ENCODE assay signal across 9 cellular contexts in the genomic region with DNA sequence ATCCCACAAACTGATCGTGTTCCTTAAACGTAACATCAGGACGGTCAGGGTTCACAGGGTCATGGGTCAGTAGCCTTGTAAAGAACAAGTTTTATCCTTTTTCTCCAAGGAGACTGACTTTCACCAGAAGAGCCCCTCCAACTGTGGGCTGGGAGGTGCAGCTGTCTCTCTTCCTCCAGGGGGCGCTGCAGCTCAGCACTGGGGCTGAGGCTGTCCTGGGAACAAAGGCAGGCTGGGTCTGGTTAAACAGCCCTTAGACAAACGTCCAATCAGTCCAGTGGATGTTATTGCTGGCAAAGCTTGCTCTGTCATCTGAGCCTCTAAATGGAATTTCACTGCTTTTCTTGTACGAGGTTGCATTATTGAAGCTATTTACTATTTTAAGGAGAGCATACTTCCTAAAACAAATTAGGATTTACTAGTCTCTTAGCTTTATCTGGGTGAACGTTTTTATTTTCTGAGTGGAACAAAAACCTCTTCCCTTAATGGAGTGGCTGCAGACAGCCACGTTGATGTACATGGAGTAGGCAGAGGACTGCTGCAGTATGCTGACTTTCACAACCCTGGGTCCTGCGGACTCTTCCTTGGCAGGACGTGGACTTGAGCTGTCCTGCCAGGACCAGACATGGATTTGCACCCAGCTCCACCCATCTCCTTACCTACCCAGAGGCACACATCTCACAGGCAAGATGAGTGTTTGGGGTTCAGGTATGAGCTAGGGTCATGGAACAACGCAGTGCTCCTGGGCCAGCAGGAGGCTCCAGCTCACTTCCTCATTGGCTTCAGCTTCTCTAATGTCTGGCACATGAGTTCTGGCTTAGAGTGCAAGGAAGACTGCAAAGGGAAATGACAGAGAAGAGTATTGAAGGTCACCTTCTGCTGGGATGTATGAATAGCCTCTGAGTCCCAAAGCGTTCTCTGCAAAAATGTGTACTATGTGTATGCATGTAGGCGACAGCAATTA. TPM values are rescaled to one million over a fixed set of nuclear protein-coding genes. Genes with fewer than 3 reads are reported as not detected.
A peak's percentile ranks its signal among the peaks of the same experiment; 100 is the strongest.
DNase-seq lines count a peak whose midpoint lies in the region; ATAC-seq and TF ChIP-seq lines count a peak whose summit lies in the region.
"Had no signal": no experiment of that assay in that cellular context is flagged by ENCODE, and none has a peak within 500 bp of the region (broad histone marks: within the 10 kb centered on the region; RNA-seq: fewer than 3 reads in every experiment).

No MANE protein-coding gene starts in this region.

- H3K36me3 ChIP-seq in NT2/D1 (ENCODE audit: insufficient read depth, insufficient read length, low read length) (peaks cover 89% of the 10 kb centered on the region), esophagus muscularis mucosa (peaks cover 33 to 93% (median 85%) of the 10 kb centered on the region in 4 donors)

- H3K36me3 Mint-ChIP-seq in natural killer cell treated with Interleukin-12 subunit alpha and Interleukin-12 subunit beta and Interleukin-15 and Interleukin-18, amount 100 ng/mL, for 72 hours = peaks cover 47% of the 10 kb centered on the region

- H3K27ac ChIP-seq in esophagus muscularis mucosa (replicated peaks in 1 of 4) = peak overlapping the region; percentile 50 to 71 (median 67)

- no peaks in the 10 kb centered on the region for H3K27me3 ChIP-seq in NT2/D1 (ENCODE audit: insufficient read depth, insufficient read length)
- no peaks in the 10 kb centered on the region for H3K27me3 ChIP-seq in esophagus muscularis mucosa

- H3K27ac Mint-ChIP-seq in natural killer cell treated with Interleukin-12 subunit alpha and Interleukin-12 subunit beta and Interleukin-15 and Interleukin-18, amount 100 ng/mL, for 72 hours = no peak overlapping the region

- H3K9ac ChIP-seq in NT2/D1 (ENCODE audit: insufficient read length, low read depth) = no peak overlapping the region

- 48% methylated on average over 12 of the region's 13 CpGs for WGBS in esophagus muscularis mucosa

- H3K4me1 ChIP-seq in NT2/D1 (ENCODE audit: insufficient read depth, insufficient read length) (peaks cover 13% of the 10 kb centered on the region), esophagus muscularis mucosa (peaks cover 16 to 33% (median 30%) of the 10 kb centered on the region in 4 donors)

- H3K4me3 Mint-ChIP-seq in natural killer cell treated with Interleukin-12 subunit alpha and Interleukin-12 subunit beta and Interleukin-15 and Interleukin-18, amount 100 ng/mL, for 72 hours = no peak overlapping the region

- H3K27me3 Mint-ChIP-seq in natural killer cell treated with Interleukin-12 subunit alpha and Interleukin-12 subunit beta and Interleukin-15 and Interleukin-18, amount 100 ng/mL, for 72 hours = no peaks in the 10 kb centered on the region

- H3K4me3 ChIP-seq in NT2/D1 (ENCODE audit: insufficient read length, low read depth) = no peak overlapping the region
- H3K4me3 ChIP-seq in esophagus muscularis mucosa = no peak overlapping the region

- TF ChIP-seq EP300 in esophagus muscularis mucosa (IDR thresholded peaks at IDR 0.05) = no peak

- no peaks in the 10 kb centered on the region for H3K9me3 Mint-ChIP-seq in natural killer cell treated with Interleukin-12 subunit alpha and Interleukin-12 subunit beta and Interleukin-15 and Interleukin-18, amount 100 ng/mL, for 72 hours

- intact Hi-C loops in esophagus muscularis mucosa (cut with DNase I) = loop anchor here (2.0 to 5.0 kb wide), 3 partner anchors 66 to 343 kb away; no protein-coding TSS in a partner anchor

- POLR2A ChIA-PET in HEK293T (lab: Yijun Ruan, JAX) = interaction anchor here (0.6 to 1.5 kb wide), 5 partner anchors 12 to 166 kb away, joined by 3 to 7 read pairs (median 3); no protein-coding TSS in a partner anchor

- TF ChIP-seq POLR2A in esophagus muscularis mucosa (IDR thresholded peaks at IDR 0.05; ENCODE audit: low read depth) = no peak

- peak; percentile 94 to 95 (median 95) for TF ChIP-seq CTCF in esophagus muscularis mucosa (IDR thresholded peaks at IDR 0.05)

- peak; percentile 73 to 76 for ATAC-seq in natural killer cell treated with Interleukin-12 subunit alpha and Interleukin-12 subunit beta and Interleukin-15 and Interleukin-18, amount 100 ng/mL, for 72 hours
- ATAC-seq in stimulated activated naive CD8-positive, alpha-beta T cell treated with anti-CD3 and anti-CD28 coated beads, Interleukin-15, Interleukin-2, amounts not matched to agents 100 U/mL and 50 U/mL, for 24 hours = peak; percentile 85
- ATAC-seq in GM18502 (IDR thresholded peaks at IDR 0.05; ENCODE audit: poor library complexity, unreplicated experiment) = no peak

- DNase-seq in AML-193 (lab: John Stamatoyannopoulos, UW) = peak; percentile 45 to 47
- peak; percentile 79 for DNase-seq in HEK293T (ENCODE audit: extremely low spot score)
- DNase-seq in NT2/D1 (ENCODE audit: low read depth, low spot score) = peak; percentile 66
- peak; percentile 62 for DNase-seq in activated T-cell treated with anti-CD3 and anti-CD28 coated beads for 48 hours (ENCODE audit: low read depth)
- DNase-seq in esophagus muscularis mucosa (ENCODE audit: extremely low spot score) = no peak
- no peak for DNase-seq in natural killer cell treated with Interleukin-12 subunit alpha and Interleukin-12 subunit beta and Interleukin-15 and Interleukin-18, amount 100 ng/mL, for 72 hours (ENCODE audit: low spot score)
- peak; percentile 82 for DNase-seq in stimulated activated naive CD8-positive, alpha-beta T cell treated with anti-CD3 and anti-CD28 coated beads, Interleukin-15, Interleukin-2, amounts not matched to agents 100 U/mL and 50 U/mL, for 24 hours

- CTCF ChIA-PET in HEK293T (lab: Yijun Ruan, JAX) = interaction anchor here (0.7 to 1.7 kb wide), 12 partner anchors 14 to 253 kb away, joined by 3 to 9 read pairs (median 4); no protein-coding TSS in a partner anchor

- peaks cover 18 to 20% of the 10 kb centered on the region in 2 donors for H3K4me1 Mint-ChIP-seq in natural killer cell treated with Interleukin-12 subunit alpha and Interleukin-12 subunit beta and Interleukin-15 and Interleukin-18, amount 100 ng/mL, for 72 hours (ENCODE audit: low read depth in 2 of 2)

- no peaks in the 10 kb centered on the region for H3K9me3 ChIP-seq in NT2/D1 (ENCODE audit: insufficient read depth, low read length)
- H3K9me3 ChIP-seq in esophagus muscularis mucosa = no peaks in the 10 kb centered on the region

TF ChIP-seq in HEK293T, 16 proteins besides CTCF, POLR2A, EP300 and RAD21:
- TF ChIP-seq CTBP1 (IDR thresholded peaks at IDR 0.05; ENCODE audit: borderline replicate concordance) = no peak
- no peak for TF ChIP-seq TARDBP (IDR thresholded peaks at IDR 0.05)
- TF ChIP-seq FOXK2 (IDR thresholded peaks at IDR 0.05) = no peak
- no peak for TF ChIP-seq ELF4 (IDR thresholded peaks at IDR 0.05)
- TF ChIP-seq SP1 (IDR thresholded peaks at IDR 0.05) = no peak
- no peak for TF ChIP-seq FOXM1 (IDR thresholded peaks at IDR 0.05; ENCODE audit: borderline replicate concordance)
- TF ChIP-seq HDGF (IDR thresholded peaks at IDR 0.05; ENCODE audit: borderline replicate concordance) = no peak
- TF ChIP-seq, protein P1, sequence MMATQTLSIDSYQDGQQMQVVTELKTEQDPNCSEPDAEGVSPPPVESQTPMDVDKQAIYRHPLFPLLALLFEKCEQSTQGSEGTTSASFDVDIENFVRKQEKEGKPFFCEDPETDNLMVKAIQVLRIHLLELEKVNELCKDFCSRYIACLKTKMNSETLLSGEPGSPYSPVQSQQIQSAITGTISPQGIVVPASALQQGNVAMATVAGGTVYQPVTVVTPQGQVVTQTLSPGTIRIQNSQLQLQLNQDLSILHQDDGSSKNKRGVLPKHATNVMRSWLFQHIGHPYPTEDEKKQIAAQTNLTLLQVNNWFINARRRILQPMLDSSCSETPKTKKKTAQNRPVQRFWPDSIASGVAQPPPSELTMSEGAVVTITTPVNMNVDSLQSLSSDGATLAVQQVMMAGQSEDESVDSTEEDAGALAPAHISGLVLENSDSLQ (IDR thresholded peaks at IDR 0.05) = no peak
- TF ChIP-seq ARNT (IDR thresholded peaks at IDR 0.05) = no peak

RNA-seq across cellular contexts. Expression of a gene that starts 7.8 kb away (rescaled TPM):
- 10 to 100 TPM; 12.7 to 21.6 (median 19.7) TPM for total RNA-seq in esophagus muscularis mucosa
- total RNA-seq in natural killer cell treated with Interleukin-12 subunit alpha and Interleukin-12 subunit beta and Interleukin-15 and Interleukin-18, amount 100 ng/mL, for 72 hours = 100 to 1,000 TPM in 1 of 2 donors, 10 to 100 TPM in 1; 58.8 to 103 TPM

RNA-seq across cellular contexts. Expression of a gene that starts 36.9 kb away (rescaled TPM):
- total RNA-seq in esophagus muscularis mucosa = not detected
- total RNA-seq in natural killer cell treated with Interleukin-12 subunit alpha and Interleukin-12 subunit beta and Interleukin-15 and Interleukin-18, amount 100 ng/mL, for 72 hours = under 1 TPM in 1 of 2 donors, not detected in 1; 0.39 TPM
- total RNA-seq: subcutaneous adipose tissue had no signal

Comparison
In these comparisons a context has a peak if more than half of its experiments do, and no peak if none do; other contexts are left out.
1. DNase-seq: peak in AML-193 (2 of 2), HEK293T (single experiment), NT2/D1 (single experiment), activated T-cell treated with anti-CD3 and anti-CD28 coated beads for 48 hours (single experiment) and stimulated activated naive CD8-positive, alpha-beta T cell treated with anti-CD3 and anti-CD28 coated beads, Interleukin-15, Interleukin-2, amounts not matched to agents 100 U/mL and 50 U/mL, for 24 hours (single experiment); none in esophagus muscularis mucosa (single experiment) and natural killer cell treated with Interleukin-12 subunit alpha and Interleukin-12 subunit beta and Interleukin-15 and Interleukin-18, amount 100 ng/mL, for 72 hours (single experiment).